8 cellular contexts compared by ENCODE assay signal in genomic region chr20:36861875-36862801, GRCh38. TPM values are rescaled to one million over a fixed set of nuclear protein-coding genes. Genes with fewer than 3 reads are reported as not detected.
A peak's percentile ranks its signal among the peaks of the same experiment; 100 is the strongest.
DNase-seq lines count a peak whose midpoint lies in the region; ATAC-seq and TF ChIP-seq lines count a peak whose summit lies in the region.

No MANE protein-coding gene starts in this region.

- no peaks in the 10 kb centered on the region for H3K36me3 Mint-ChIP-seq in stimulated activated naive CD8-positive, alpha-beta T cell treated with anti-CD3 and anti-CD28 coated beads, Interleukin-15, Interleukin-2, amounts not matched to agents 100 ng/mL and 50 ng/mL, for 24 hours (ENCODE audit: low read depth)
- peaks cover 4% of the 10 kb centered on the region for H3K36me3 Mint-ChIP-seq in brain

- no peak for ATAC-seq in stimulated activated naive CD8-positive, alpha-beta T cell treated with anti-CD3 and anti-CD28 coated beads, Interleukin-15, Interleukin-2, amounts not matched to agents 100 U/mL and 50 U/mL, for 24 hours
- no peak for ATAC-seq in HG03175 (IDR thresholded peaks at IDR 0.05; ENCODE audit: unreplicated experiment)
- ATAC-seq in HG02798 (IDR thresholded peaks at IDR 0.05; ENCODE audit: poor library complexity, unreplicated experiment) = no peak

- no peak overlapping the region for H3K27ac Mint-ChIP-seq in stimulated activated naive CD8-positive, alpha-beta T cell treated with anti-CD3 and anti-CD28 coated beads, Interleukin-15, Interleukin-2, amounts not matched to agents 100 ng/mL and 50 ng/mL, for 24 hours
- peak overlapping the region; percentile 72 to 92 (median 87) for H3K27ac Mint-ChIP-seq in brain

- no peaks in the 10 kb centered on the region for H3K9me3 Mint-ChIP-seq in stimulated activated naive CD8-positive, alpha-beta T cell treated with anti-CD3 and anti-CD28 coated beads, Interleukin-15, Interleukin-2, amounts not matched to agents 100 ng/mL and 50 ng/mL, for 24 hours
- H3K9me3 Mint-ChIP-seq in brain = peaks cover 0 to 6% (median 0%) of the 10 kb centered on the region in 5 experiments

- TF ChIP-seq CTCF in brain (conservative IDR thresholded peaks at IDR 0.05) (no peak), retinal pigment epithelial cell (conservative IDR thresholded peaks at IDR 0.05; ENCODE audit: low read depth, low read length) (no peak)

- peaks cover 11% of the 10 kb centered on the region for H3K27me3 Mint-ChIP-seq in stimulated activated naive CD8-positive, alpha-beta T cell treated with anti-CD3 and anti-CD28 coated beads, Interleukin-15, Interleukin-2, amounts not matched to agents 100 ng/mL and 50 ng/mL, for 24 hours
- peaks cover 7% of the 10 kb centered on the region for H3K27me3 Mint-ChIP-seq in brain

- peak overlapping the region; percentile 28 for H3K4me3 Mint-ChIP-seq in stimulated activated naive CD8-positive, alpha-beta T cell treated with anti-CD3 and anti-CD28 coated beads, Interleukin-15, Interleukin-2, amounts not matched to agents 100 ng/mL and 50 ng/mL, for 24 hours
- peak overlapping the region; percentile 80 to 94 (median 91) for H3K4me3 Mint-ChIP-seq in brain

- H3K4me3 ChIP-seq in iPS-11a (ENCODE audit: low read depth, low read length) = peak overlapping the region; percentile 53
- peak overlapping the region; percentile 63 for H3K4me3 ChIP-seq in retinal pigment epithelial cell (ENCODE audit: low read length)

- no peak for DNase-seq in stimulated activated naive CD8-positive, alpha-beta T cell treated with anti-CD3 and anti-CD28 coated beads, Interleukin-15, Interleukin-2, amounts not matched to agents 100 U/mL and 50 U/mL, for 24 hours
- peak; percentile 20 for DNase-seq in NCI-H524 treated with DMSO at 0.1 percent for 48 hours (lab: John Stamatoyannopoulos, UW)
- DNase-seq in retinal pigment epithelial cell (ENCODE audit: low read depth) = no peak

- H3K4me1 Mint-ChIP-seq in stimulated activated naive CD8-positive, alpha-beta T cell treated with anti-CD3 and anti-CD28 coated beads, Interleukin-15, Interleukin-2, amounts not matched to agents 100 ng/mL and 50 ng/mL, for 24 hours (ENCODE audit: low read depth) = peaks cover 26% of the 10 kb centered on the region
- peaks cover 60% of the 10 kb centered on the region for H3K4me1 Mint-ChIP-seq in brain

RNA-seq across cellular contexts. Expression of gene TLDC2, which starts 13.8 kb away (rescaled TPM):
- not detected for polyA plus RNA-seq in brain (ENCODE audit: insufficient read depth, low read depth, low replicate concordance)
